16 cellular contexts compared by ENCODE assay signal in genomic region chr9:95035846-95036245, GRCh38.
DNase-seq lines count a peak whose midpoint lies in the region; ATAC-seq and TF ChIP-seq lines count a peak whose summit lies in the region.
"Had no signal": no experiment of that assay in that cellular context is flagged by ENCODE, and none has a peak within 500 bp of the region (broad histone marks: within the 10 kb centered on the region; RNA-seq: fewer than 3 reads in every experiment).

No MANE protein-coding gene starts in this region.

- H3K27ac ChIP-seq in GM23248, result peak overlapping the region; percentile 32
- no peak overlapping the region for H3K27ac ChIP-seq in SJCRH30
- peak overlapping the region; percentile 96 for H3K27ac ChIP-seq in foreskin keratinocyte
- H3K27ac ChIP-seq in thoracic aorta, result peak overlapping the region; percentile 46 to 69

- H3K79me2 ChIP-seq in GM23248 (ENCODE audit: insufficient read depth), result peaks cover 100% of the 10 kb centered on the region

- H3K9me3 ChIP-seq in GM23248 (ENCODE audit: low read depth) (no peaks in the 10 kb centered on the region), SJCRH30 (replicated peaks) (no peaks in the 10 kb centered on the region; the same call in 1 of the 2 replicates), thoracic aorta (no peaks in the 10 kb centered on the region)

- no peak for ATAC-seq in foreskin keratinocyte
- ATAC-seq in thoracic aorta (ENCODE audit: insufficient number of reproducible peaks, low FRiP score, low read depth), result no peak
- ATAC-seq in GM19452 (IDR thresholded peaks at IDR 0.05; ENCODE audit: unreplicated experiment), result no peak
- no peak for ATAC-seq in HG02970 (IDR thresholded peaks at IDR 0.05; ENCODE audit: low FRiP score, unreplicated experiment)
- no peak for ATAC-seq in GM19035 (IDR thresholded peaks at IDR 0.05; ENCODE audit: unreplicated experiment)

- H3K4me1 ChIP-seq in GM23248 (ENCODE audit: insufficient read depth) (peaks cover 47% of the 10 kb centered on the region), SJCRH30 (peaks cover 41% of the 10 kb centered on the region), foreskin keratinocyte (peaks cover 46% of the 10 kb centered on the region), thoracic aorta (ENCODE audit: control insufficient read depth in 1 of 2, low read depth in 2 of 2) (peaks cover 58 to 99% of the 10 kb centered on the region in 2 donors)

- no peak overlapping the region for H2AFZ ChIP-seq in GM23248

- in situ Hi-C loops in GM23248 (cut with MboI), result no loop called here

- TF ChIP-seq CTCF in foreskin keratinocyte (conservative IDR thresholded peaks at IDR 0.05) (no peak), thoracic aorta (IDR thresholded peaks at IDR 0.05) (no peak)

- 67% methylated on average over 3 of the region's 3 CpGs for whole genome bisulfite sequencing in GM23248 (ENCODE audit: low coverage in 1 of 2, low lambda C conversion rate in 2 of 2, missing lambda C conversion rate in 2 of 2), 2 experiments

- H3K36me3 ChIP-seq in GM23248 (ENCODE audit: low read depth), result peaks cover 58% of the 10 kb centered on the region
- H3K36me3 ChIP-seq in SJCRH30, result peaks cover 27% of the 10 kb centered on the region
- H3K36me3 ChIP-seq in thoracic aorta, result peaks cover 4% of the 10 kb centered on the region

- H3K4me2 ChIP-seq in GM23248 (ENCODE audit: unreplicated experiment), result no peak overlapping the region

- no peak overlapping the region for H3K4me3 ChIP-seq in GM23248
- no peak overlapping the region for H3K4me3 ChIP-seq in SJCRH30
- H3K4me3 ChIP-seq in thoracic aorta, result peak overlapping the region; percentile 29

- peaks cover 88% of the 10 kb centered on the region for H3F3A ChIP-seq in GM23248 (ENCODE audit: insufficient read depth)

- no peaks in the 10 kb centered on the region for H3K9me2 ChIP-seq in GM23248 (ENCODE audit: insufficient read depth)

- H3K27me3 ChIP-seq in GM23248 (replicated peaks; ENCODE audit: insufficient read depth) (no peaks in the 10 kb centered on the region), SJCRH30 (no peaks in the 10 kb centered on the region), foreskin keratinocyte (no peaks in the 10 kb centered on the region), thoracic aorta (replicated peaks; ENCODE audit: insufficient read depth) (no peaks in the 10 kb centered on the region)

- peaks cover 18% of the 10 kb centered on the region; the same call in 1 of the 2 replicates for H4K20me1 ChIP-seq in GM23248 (ENCODE audit: insufficient read depth)

- DNase-seq in GM23248, result no peak
- DNase-seq in SJCRH30, result peak; percentile 44 to 66
- no peak for DNase-seq in foreskin keratinocyte
- DNase-seq in thoracic aorta (ENCODE audit: low spot score), result no peak
- no peak for DNase-seq in iPS-NIHi7 (ENCODE audit: extremely low spot score)
- DNase-seq: CD4-positive, CD25-positive, alpha-beta regulatory T cell; DMS53; HCEC 1CT; KBM-7; NCI-H1092 treated with DMSO at 0.1 percent for 48 hours; NCI-H187; NCI-H446; SHP77 treated with DMSO at 0.1 percent for 48 hours had no signal

- H3K9ac ChIP-seq in GM23248, result no peak overlapping the region

Comparison
In these comparisons a context has a peak if more than half of its experiments do, and no peak if none do; other contexts are left out.
1. DNase-seq: peak in SJCRH30 (2 of 2); none in GM23248 (single experiment), foreskin keratinocyte (0 of 2), thoracic aorta (single experiment) and iPS-NIHi7 (single experiment).